In genomic region chr16:2216330-2216729, GRCh38 we compare ENCODE assay signal across 13 cellular contexts. TPM values are rescaled to one million over a fixed set of nuclear protein-coding genes. Genes with fewer than 3 reads are reported as not detected.
A peak's percentile ranks its signal among the peaks of the same experiment; 100 is the strongest.
DNase-seq lines count a peak whose midpoint lies in the region; ATAC-seq and TF ChIP-seq lines count a peak whose summit lies in the region.
"Had no signal": no experiment of that assay in that cellular context is flagged by ENCODE, and none has a peak within 500 bp of the region (broad histone marks: within the 10 kb centered on the region; RNA-seq: fewer than 3 reads in every experiment).

No MANE protein-coding gene starts in this region.

- H3K9me3 Mint-ChIP-seq in activated naive CD4-positive, alpha-beta T cell treated with anti-CD3 and anti-CD28 coated beads, Interleukin-2, amount 10 ng/mL, durations not matched to agents 7 days and 5 days: no peaks in the 10 kb centered on the region
- H3K9me3 Mint-ChIP-seq in endodermal cell: no peaks in the 10 kb centered on the region
- H3K9me3 Mint-ChIP-seq in stimulated activated memory B cell treated with anti-CD40 and anti-IgM and Interleukin-4, amounts not matched to agents 10 μg/mL and 1 μg/mL and 100 μg/mL, for 72 hours: no peaks in the 10 kb centered on the region

- TF ChIP-seq CTCF in RWPE1 (conservative IDR thresholded peaks at IDR 0.05; ENCODE audit: low read depth) (no peak), endodermal cell (conservative IDR thresholded peaks at IDR 0.05) (no peak), prostate gland (IDR thresholded peaks at IDR 0.05) (no peak)

- POLR2A ChIA-PET in RWPE1 (lab: Yijun Ruan, JAX; ENCODE audit: low non-redundant PET): no interaction called here

- H3K4me1 ChIP-seq in endodermal cell (ENCODE audit: control insufficient read depth, insufficient read depth, low read length) (peaks cover 3% of the 10 kb centered on the region), prostate gland (replicated peaks) (peaks cover 19% of the 10 kb centered on the region)

- H3K36me3 ChIP-seq in endodermal cell (ENCODE audit: control insufficient read depth, insufficient read depth, low read length) (peaks cover 17% of the 10 kb centered on the region), prostate gland (no peaks in the 10 kb centered on the region)
- H3K36me3 ChIP-seq: adrenal gland had no signal

- no peaks in the 10 kb centered on the region for H3K27me3 Mint-ChIP-seq in activated naive CD4-positive, alpha-beta T cell treated with anti-CD3 and anti-CD28 coated beads, Interleukin-2, amount 10 ng/mL, durations not matched to agents 7 days and 5 days
- no peaks in the 10 kb centered on the region for H3K27me3 Mint-ChIP-seq in endodermal cell (ENCODE audit: insufficient read depth)
- no peaks in the 10 kb centered on the region for H3K27me3 Mint-ChIP-seq in stimulated activated memory B cell treated with anti-CD40 and anti-IgM and Interleukin-4, amounts not matched to agents 10 μg/mL and 1 μg/mL and 100 μg/mL, for 72 hours

- H3K36me3 Mint-ChIP-seq in activated naive CD4-positive, alpha-beta T cell treated with anti-CD3 and anti-CD28 coated beads, Interleukin-2, amount 10 ng/mL, durations not matched to agents 7 days and 5 days: peaks cover 5% of the 10 kb centered on the region
- peaks cover 12% of the 10 kb centered on the region for H3K36me3 Mint-ChIP-seq in endodermal cell (ENCODE audit: low read depth)
- peaks cover 18% of the 10 kb centered on the region for H3K36me3 Mint-ChIP-seq in stimulated activated memory B cell treated with anti-CD40 and anti-IgM and Interleukin-4, amounts not matched to agents 10 μg/mL and 1 μg/mL and 100 μg/mL, for 72 hours

- H3K4me3 ChIP-seq in endodermal cell (ENCODE audit: low read length): no peak overlapping the region
- no peak overlapping the region for H3K4me3 ChIP-seq in prostate gland
- H3K4me3 ChIP-seq: SJSA1 had no signal

- no peak for DNase-seq in activated naive CD4-positive, alpha-beta T cell treated with anti-CD3 and anti-CD28 coated beads, Interleukin-2, amount 10 ng/mL, durations not matched to agents 7 days and 5 days
- no peak for DNase-seq in activated naive CD4-positive, alpha-beta T cell (lab: John Stamatoyannopoulos, UW)
- no peak for DNase-seq in RWPE1 (ENCODE audit: low spot score)
- DNase-seq in endodermal cell: no peak
- DNase-seq in prostate gland (ENCODE audit: low spot score): no peak
- DNase-seq in putamen (ENCODE audit: low spot score): no peak
- DNase-seq: adrenal gland, GF-D8, NCI-H1417 treated with DMSO at 0.1 percent for 48 hours, NCI-H510A treated with DMSO at 0.1 percent for 48 hours had no signal

- CTCF ChIA-PET in activated naive CD4-positive, alpha-beta T cell treated with anti-CD3 and anti-CD28 coated beads, Interleukin-2, amount 10 ng/mL, durations not matched to agents 7 days and 5 days (lab: Charles Lee): interaction anchor here (1.5 kb wide), 1 partner anchor 36 kb away, joined by 5 read pairs; the partner anchor contains the start of gene ECI1
- CTCF ChIA-PET in RWPE1 (lab: Yijun Ruan, JAX): interaction anchor here (0.7 kb wide), 1 partner anchor 690 kb away, joined by 3 read pairs; no protein-coding TSS in a partner anchor

- no peak for TF ChIP-seq POLR2A in prostate gland (IDR thresholded peaks at IDR 0.05)

- H3K27ac ChIP-seq in RWPE1 (peak overlapping the region; percentile 93), endodermal cell (ENCODE audit: low read depth, low read length) (no peak overlapping the region), prostate gland (no peak overlapping the region)

- H3K9ac ChIP-seq in endodermal cell (ENCODE audit: extremely low read depth, low read length, poor library complexity, severe bottlenecking): no peak overlapping the region

- no peaks in the 10 kb centered on the region for H3K27me3 ChIP-seq in endodermal cell (ENCODE audit: control insufficient read depth, insufficient read depth, low read length, poor library complexity, severe bottlenecking)
- H3K27me3 ChIP-seq in prostate gland (replicated peaks; ENCODE audit: insufficient read depth): no peaks in the 10 kb centered on the region
- H3K27me3 ChIP-seq: adrenal gland, SJSA1 had no signal

- peak overlapping the region; percentile 76 for H3K27ac Mint-ChIP-seq in activated naive CD4-positive, alpha-beta T cell treated with anti-CD3 and anti-CD28 coated beads, Interleukin-2, amount 10 ng/mL, durations not matched to agents 7 days and 5 days
- H3K27ac Mint-ChIP-seq in endodermal cell: no peak overlapping the region
- H3K27ac Mint-ChIP-seq in stimulated activated memory B cell treated with anti-CD40 and anti-IgM and Interleukin-4, amounts not matched to agents 10 μg/mL and 1 μg/mL and 100 μg/mL, for 72 hours: peak overlapping the region; percentile 83

- H3K4me3 Mint-ChIP-seq in activated naive CD4-positive, alpha-beta T cell treated with anti-CD3 and anti-CD28 coated beads, Interleukin-2, amount 10 ng/mL, durations not matched to agents 7 days and 5 days: peak overlapping the region; percentile 80
- peak overlapping the region; percentile 71 for H3K4me3 Mint-ChIP-seq in endodermal cell
- H3K4me3 Mint-ChIP-seq in stimulated activated memory B cell treated with anti-CD40 and anti-IgM and Interleukin-4, amounts not matched to agents 10 μg/mL and 1 μg/mL and 100 μg/mL, for 72 hours: peak overlapping the region; percentile 79

- H3K4me1 Mint-ChIP-seq in activated naive CD4-positive, alpha-beta T cell treated with anti-CD3 and anti-CD28 coated beads, Interleukin-2, amount 10 ng/mL, durations not matched to agents 7 days and 5 days: peaks cover 29% of the 10 kb centered on the region
- peaks cover 12% of the 10 kb centered on the region for H3K4me1 Mint-ChIP-seq in endodermal cell
- peaks cover 22% of the 10 kb centered on the region for H3K4me1 Mint-ChIP-seq in stimulated activated memory B cell treated with anti-CD40 and anti-IgM and Interleukin-4, amounts not matched to agents 10 μg/mL and 1 μg/mL and 100 μg/mL, for 72 hours

- 89 to 96% methylated on average over 2 of the region's 4 CpGs for WGBS in endodermal cell (ENCODE audit: insufficient coverage in 1 of 2, insufficient read length in 1 of 2), 2 experiments
- 94% methylated on average over 4 of the region's 4 CpGs for WGBS in prostate gland

- intact Hi-C loops in prostate gland (cut with DNase I): no loop called here

- H3K9me3 ChIP-seq in endodermal cell (ENCODE audit: control insufficient read depth, low read length): no peaks in the 10 kb centered on the region
- no peaks in the 10 kb centered on the region for H3K9me3 ChIP-seq in prostate gland
- H3K9me3 ChIP-seq: adrenal gland had no signal

- ATAC-seq in stimulated activated memory B cell treated with anti-CD40 and anti-IgM and Interleukin-4, amounts not matched to agents 10 μg/mL and 1 μg/mL and 100 μg/mL, for 72 hours: no peak
- no peak for ATAC-seq in HG02870 (IDR thresholded peaks at IDR 0.05; ENCODE audit: unreplicated experiment)

RNA-seq across cellular contexts. Expression of gene PGP, which starts 1.7 kb away (rescaled TPM):
- total RNA-seq in endodermal cell (10 to 100 TPM; 31.0 to 32.0 TPM), prostate gland (10 to 100 TPM; 12.7 to 23.7 TPM)
- polyA plus RNA-seq in endodermal cell (2013, experiment 1 of 2): 32.6 TPM
- 31.5 TPM for polyA plus RNA-seq in endodermal cell (2013, experiment 2 of 2)

RNA-seq across cellular contexts. Expression of gene BRICD5, which starts 5.7 kb away (rescaled TPM):
- total RNA-seq in endodermal cell (10 to 100 TPM in 1 of 2 donors, 1 to 10 TPM in 1; 7.7 to 15.0 TPM), prostate gland (10 to 100 TPM; 18.4 to 26.2 TPM)
- 17.3 TPM for polyA plus RNA-seq in endodermal cell (2013, experiment 1 of 2)
- 15.4 TPM for polyA plus RNA-seq in endodermal cell (2013, experiment 2 of 2)

RNA-seq across cellular contexts. Expression of gene E4F1, which starts 7.1 kb away (rescaled TPM):
- total RNA-seq in endodermal cell (10 to 100 TPM; 24.5 to 29.6 TPM), prostate gland (10 to 100 TPM; 38.7 to 69.1 TPM)
- 25.0 TPM for polyA plus RNA-seq in endodermal cell (2013, experiment 1 of 2)
- 18.9 TPM for polyA plus RNA-seq in endodermal cell (2013, experiment 2 of 2)

RNA-seq across cellular contexts. Expression of gene MLST8, which starts 11.1 kb away (rescaled TPM):
- 10 to 100 TPM; 60.3 to 70.8 TPM for total RNA-seq in endodermal cell
- 64.9 TPM for polyA plus RNA-seq in endodermal cell (2013, experiment 1 of 2)
- polyA plus RNA-seq in endodermal cell (2013, experiment 2 of 2): 61.5 TPM
- 100 to 1,000 TPM in 1 of 2 donors, 10 to 100 TPM in 1; 55.9 to 110 TPM for total RNA-seq in prostate gland

RNA-seq across cellular contexts. Expression of gene DNASE1L2, which starts 19.9 kb away (rescaled TPM):
- total RNA-seq in endodermal cell (1 to 10 TPM in 1 of 2 donors, under 1 TPM in 1; 0.35 to 1.3 TPM), prostate gland (1 to 10 TPM in 1 of 2 donors, under 1 TPM in 1; 0.77 to 4.6 TPM)
- polyA plus RNA-seq in endodermal cell (2013, experiment 1 of 2): 0.53 TPM
- polyA plus RNA-seq in endodermal cell (2013, experiment 2 of 2): 0.83 TPM
